Comparison of ENCODE assay signal across 5 cellular contexts in the genomic region with DNA sequence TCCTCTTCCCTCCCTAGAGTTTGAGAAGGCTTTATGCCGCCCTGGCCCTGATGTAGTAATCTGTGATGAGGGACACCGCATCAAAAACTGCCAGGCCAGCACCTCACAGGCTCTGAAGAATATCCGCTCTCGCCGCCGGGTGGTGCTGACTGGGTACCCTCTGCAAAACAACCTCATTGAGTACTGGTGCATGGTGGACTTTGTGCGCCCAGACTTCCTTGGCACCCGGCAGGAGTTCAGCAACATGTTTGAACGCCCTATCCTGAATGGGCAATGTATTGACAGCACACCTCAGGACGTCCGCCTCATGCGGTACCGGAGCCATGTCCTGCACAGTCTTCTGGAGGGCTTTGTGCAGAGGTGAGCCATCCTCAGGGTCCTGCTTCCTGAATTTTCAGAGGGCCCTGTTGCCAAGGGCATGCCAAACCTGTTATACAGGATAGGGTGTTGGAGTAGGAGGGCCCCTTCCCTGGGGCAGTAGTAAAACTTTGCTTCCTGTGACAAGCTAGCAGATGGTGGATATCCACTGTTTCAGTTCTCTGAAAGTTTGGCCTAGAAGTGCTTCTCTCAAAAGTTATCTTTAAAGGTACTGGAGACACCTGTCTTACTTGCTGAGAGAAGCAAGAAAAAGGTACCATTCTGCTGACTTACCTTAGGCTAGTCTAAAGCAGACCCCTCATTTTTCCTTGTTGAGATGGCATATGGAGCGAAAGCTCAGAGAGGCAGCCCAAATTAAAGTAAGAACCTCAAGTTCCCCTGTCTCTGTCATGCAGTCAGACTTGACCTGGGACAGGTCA.
"Had no signal": no experiment of that assay in that cellular context is flagged by ENCODE, and none has a peak within 500 bp of the region (broad histone marks: within the 10 kb centered on the region; RNA-seq: fewer than 3 reads in every experiment).

No MANE protein-coding gene starts in this region.

- H3K4me3 ChIP-seq: adrenal gland, left lung had no signal

- H3K27ac ChIP-seq: adrenal gland, left lung had no signal

- DNase-seq: activated B cell treated with CpG ODN at 0.5 μM for 24 hours; activated T-cell treated with anti-CD3 and anti-CD28 coated beads for 4 hours; effector memory CD4-positive, alpha-beta T cell; left lung had no signal

- H3K9me3 ChIP-seq: adrenal gland, left lung had no signal

- H3K27me3 ChIP-seq: adrenal gland, left lung had no signal

- H3K4me1 ChIP-seq: adrenal gland, left lung had no signal
